ENCODE assay signal across 21 cellular contexts in the genomic region with DNA sequence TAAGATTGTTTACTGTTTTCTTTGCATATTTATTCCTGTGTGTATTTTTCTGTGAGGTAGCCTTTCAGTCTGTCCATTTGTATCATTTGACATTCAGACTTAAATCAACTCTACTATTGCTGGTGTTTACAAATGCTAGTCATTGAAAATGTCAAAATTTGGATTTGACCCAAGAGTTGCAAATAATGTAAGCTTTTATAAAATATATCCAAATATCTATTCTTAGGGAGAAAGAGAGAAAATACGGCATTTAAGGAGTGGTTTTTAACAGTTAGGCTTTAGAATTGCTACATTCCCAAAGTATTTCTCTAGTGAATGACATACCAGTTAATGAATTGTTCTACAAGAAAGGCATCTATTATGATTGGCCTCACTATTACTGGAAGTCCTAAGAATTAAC.
"Had no signal": no experiment of that assay in that cellular context is flagged by ENCODE, and none has a peak within 500 bp of the region (broad histone marks: within the 10 kb centered on the region; RNA-seq: fewer than 3 reads in every experiment).

No MANE protein-coding gene starts in this region.

- DNase-seq: effector memory CD8-positive, alpha-beta T cell; foreskin fibroblast; kidney; left cardiac atrium; left ventricle myocardium superior; mesenchymal stem cell; midbrain; occipital lobe; posterior cingulate gyrus; stimulated activated CD4-positive, alpha-beta T cell treated with anti-CD3 and anti-CD28 coated beads, Interleukin-2, amount 100 ng/mL, for 24 hours; stimulated activated CD4-positive, alpha-beta T cell treated with anti-CD3 and anti-CD28 coated beads, Interleukin-4, amount 100 ng/mL, for 4 hours; stimulated activated naive CD4-positive, alpha-beta T cell; stomach; substantia nigra; transverse colon had no signal

- H3K27ac Mint-ChIP-seq: natural killer cell treated with Interleukin-12 subunit alpha and Interleukin-12 subunit beta and Interleukin-15 and Interleukin-18, amount 100 ng/mL, for 72 hours had no signal

- H3K36me3 Mint-ChIP-seq: natural killer cell treated with Interleukin-12 subunit alpha and Interleukin-12 subunit beta and Interleukin-15 and Interleukin-18, amount 100 ng/mL, for 72 hours had no signal

- H3K4me2 ChIP-seq: hepatocyte had no signal

- H3K27ac ChIP-seq: epithelial cell of prostate, esophagus muscularis mucosa, hepatocyte, stomach, thoracic aorta, transverse colon had no signal

- H3K27me3 ChIP-seq: esophagus muscularis mucosa, hepatocyte, stomach, transverse colon had no signal

- H3K9me3 ChIP-seq: esophagus muscularis mucosa, stomach, thoracic aorta, transverse colon had no signal

- H3K4me3 ChIP-seq: esophagus muscularis mucosa, hepatocyte, lung, stomach, thoracic aorta, transverse colon had no signal

- H3K4me3 Mint-ChIP-seq: effector memory CD8-positive, alpha-beta T cell; natural killer cell treated with Interleukin-12 subunit alpha and Interleukin-12 subunit beta and Interleukin-15 and Interleukin-18, amount 100 ng/mL, for 72 hours had no signal

- H2AFZ ChIP-seq: hepatocyte had no signal

- H3K9me3 Mint-ChIP-seq: effector memory CD8-positive, alpha-beta T cell; natural killer cell treated with Interleukin-12 subunit alpha and Interleukin-12 subunit beta and Interleukin-15 and Interleukin-18, amount 100 ng/mL, for 72 hours had no signal

- H3K36me3 ChIP-seq: esophagus muscularis mucosa, stomach, thoracic aorta, transverse colon had no signal

- H3K27me3 Mint-ChIP-seq: effector memory CD8-positive, alpha-beta T cell; natural killer cell treated with Interleukin-12 subunit alpha and Interleukin-12 subunit beta and Interleukin-15 and Interleukin-18, amount 100 ng/mL, for 72 hours had no signal
